Comparison of ENCODE assay signal across 16 cellular contexts in genomic region chr22:17205432-17205831, GRCh38. TPM values are rescaled to one million over a fixed set of nuclear protein-coding genes. Genes with fewer than 3 reads are reported as not detected.
A peak's percentile ranks its signal among the peaks of the same experiment; 100 is the strongest.
DNase-seq lines count a peak whose midpoint lies in the region; ATAC-seq, FAIRE-seq and TF ChIP-seq lines count a peak whose summit lies in the region.
"Had no signal": no experiment of that assay in that cellular context is flagged by ENCODE, and none has a peak within 500 bp of the region (broad histone marks: within the 10 kb centered on the region; RNA-seq: fewer than 3 reads in every experiment).

No MANE protein-coding gene starts in this region.

- no peaks in the 10 kb centered on the region for H3K9me3 ChIP-seq in pancreas
- H3K9me3 ChIP-seq: esophagus squamous epithelium had no signal

- peak; percentile 34 for TF ChIP-seq CTCF in LNCaP clone FGC (IDR thresholded peaks at IDR 0.05; ENCODE audit: control insufficient read depth, extremely low read depth, insufficient read depth)
- no peak for TF ChIP-seq CTCF in pancreas (IDR thresholded peaks at IDR 0.05)
- no peak for TF ChIP-seq CTCF in foreskin fibroblast (IDR thresholded peaks at IDR 0.05; ENCODE audit: low read depth, low read length)

- WGBS in pancreas, 2 donors: 40 to 46% methylated on average over 7 of the region's 7 CpGs

- H3K36me3 ChIP-seq in pancreas: no peaks in the 10 kb centered on the region
- H3K36me3 ChIP-seq: esophagus squamous epithelium had no signal

- intact Hi-C loops in pancreas (cut with DNase I): no loop called here

- H3K27ac ChIP-seq in pancreas: no peak overlapping the region
- H3K27ac ChIP-seq: esophagus squamous epithelium, skin epidermis had no signal

- no peaks in the 10 kb centered on the region for H3K4me1 ChIP-seq in pancreas
- H3K4me1 ChIP-seq: esophagus squamous epithelium had no signal

- no peaks in the 10 kb centered on the region for H3K27me3 ChIP-seq in pancreas

- ATAC-seq in pancreas (peak in 3 of 4 donors; percentile 22 to 57 (median 25)), HG03095 (IDR thresholded peaks at IDR 0.05; ENCODE audit: unreplicated experiment) (no peak), HG02642 (IDR thresholded peaks at IDR 0.05; ENCODE audit: poor library complexity, unreplicated experiment) (no peak)

- no peak for FAIRE-seq in pancreas (lab: Jason Lieb, UNC)
- FAIRE-seq: A204.1, bronchial epithelial cell, G401.6 had no signal

- DNase-seq in NCI-H1092 treated with DMSO at 0.1 percent for 48 hours (lab: John Stamatoyannopoulos, UW): peak; percentile 59
- no peak for DNase-seq in NCI-H1092 (lab: John Stamatoyannopoulos, UW)
- DNase-seq in LNCaP clone FGC (ENCODE audit: low read depth): no peak
- peak; percentile 27 for DNase-seq in OCI-M1 (lab: John Stamatoyannopoulos, UW)
- no peak for DNase-seq in pancreas
- DNase-seq in foreskin fibroblast: no peak
- DNase-seq: esophagus squamous epithelium, HCEC 1CT, naive B cell had no signal

- no peak overlapping the region for H3K4me3 ChIP-seq in LNCaP clone FGC (ENCODE audit: low read depth, low read length)
- no peak overlapping the region for H3K4me3 ChIP-seq in pancreas
- H3K4me3 ChIP-seq in foreskin fibroblast (ENCODE audit: low read depth in 1 of 2, low read length in 2 of 2): no peak overlapping the region
- H3K4me3 ChIP-seq: esophagus squamous epithelium, skin epidermis had no signal

RNA-seq across cellular contexts. Expression of gene ADA2, which starts 13.8 kb away (rescaled TPM):
- total RNA-seq in pancreas: 10 to 100 TPM in 2 of 6 donors, 1 to 10 TPM in 4; 1.5 to 23.8 (median 7.4) TPM
- polyA plus RNA-seq in pancreas: 10 to 100 TPM in 1 of 2 donors, 1 to 10 TPM in 1; 6.9 to 28.1 TPM
- total RNA-seq: MCF 10A had no signal

RNA-seq across cellular contexts. Expression of gene HDHD5, which starts 46.4 kb away (rescaled TPM):
- total RNA-seq in pancreas: 10 to 100 TPM; 10.5 to 17.1 (median 16.8) TPM
- polyA plus RNA-seq in pancreas: 10 to 100 TPM; 22.4 to 43.6 TPM

Comparison
In these comparisons a context has a peak if more than half of its experiments do, and no peak if none do; other contexts are left out.
1. DNase-seq: peak in NCI-H1092 treated with DMSO at 0.1 percent for 48 hours (single experiment) and OCI-M1 (single experiment); none in NCI-H1092 (single experiment), LNCaP clone FGC (single experiment), pancreas (0 of 6) and foreskin fibroblast (0 of 2).
2. ATAC-seq: peak in pancreas (3 of 4); none in HG03095 (single experiment) and HG02642 (single experiment).